Comparison of ENCODE assay signal across 8 cellular contexts in the genomic region with DNA sequence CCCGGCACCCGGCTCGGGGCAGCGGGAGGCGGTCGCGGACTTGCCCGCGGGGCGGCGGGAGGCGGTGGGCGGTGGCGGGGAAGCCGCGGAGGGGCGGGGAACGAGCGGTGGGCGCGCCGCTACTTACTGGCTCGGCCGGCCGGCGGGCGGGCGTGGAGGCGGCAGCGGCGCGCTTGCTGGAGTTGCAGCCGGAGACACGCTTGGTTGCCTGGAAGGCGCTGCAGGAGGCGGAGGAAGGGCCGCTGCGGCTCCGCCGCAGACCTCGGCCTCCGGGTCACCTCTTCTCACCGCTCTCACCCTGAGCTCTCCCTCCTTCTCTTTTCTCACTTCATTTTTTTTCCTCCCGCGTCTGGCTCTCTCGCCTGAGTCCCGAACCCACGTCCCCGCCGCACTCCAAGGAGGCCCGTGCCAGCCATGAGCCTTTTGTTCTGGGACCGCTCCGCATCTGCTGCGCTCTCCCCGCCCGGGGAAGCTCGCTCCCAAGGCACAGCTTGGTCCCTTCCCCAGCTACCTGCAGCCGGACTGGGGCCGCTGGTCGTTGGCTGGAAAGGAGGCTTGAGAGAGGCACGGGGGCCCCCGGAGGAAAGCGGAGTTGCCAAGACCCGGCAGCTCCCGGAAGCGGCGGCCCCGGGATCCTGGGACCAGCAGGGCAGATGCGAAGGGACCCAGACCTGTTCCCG. TPM values are rescaled to one million over a fixed set of nuclear protein-coding genes. Genes with fewer than 3 reads are reported as not detected.
A peak's percentile ranks its signal among the peaks of the same experiment; 100 is the strongest.
DNase-seq lines count a peak whose midpoint lies in the region; ATAC-seq, FAIRE-seq and TF ChIP-seq lines count a peak whose summit lies in the region.

No MANE protein-coding gene starts in this region.

- peak overlapping the region; percentile 88 for H3K4me3 ChIP-seq in neural progenitor cell

- peaks cover 98% of the 10 kb centered on the region for H3K27me3 ChIP-seq in neural progenitor cell

- no peak for TF ChIP-seq CTCF in D721Med (IDR thresholded peaks at IDR 0.05; ENCODE audit: insufficient read depth, missing control alignments)
- TF ChIP-seq CTCF in neural progenitor cell (IDR thresholded peaks at IDR 0.05), result no peak

- H3F3A ChIP-seq in neural progenitor cell (ENCODE audit: low read depth), result peaks cover 19% of the 10 kb centered on the region

- H3K4me1 ChIP-seq in neural progenitor cell, result peaks cover 39% of the 10 kb centered on the region

- DNase-seq in D721Med (ENCODE audit: insufficient read length, low spot score) (peak; percentile 39), NCI-H748 treated with DMSO at 0.1 percent for 48 hours (lab: John Stamatoyannopoulos, UW) (peak; percentile 54), neural progenitor cell (ENCODE audit: low spot score) (peak; percentile 87), NCI-H446 treated with DMSO at 0.1 percent for 48 hours (lab: John Stamatoyannopoulos, UW) (no peak), A172 (ENCODE audit: low spot score) (no peak)

- H3K27ac ChIP-seq in neural progenitor cell, result no peak overlapping the region

- no peaks in the 10 kb centered on the region for H3K36me3 ChIP-seq in neural progenitor cell

- H3K27ac Mint-ChIP-seq in dendritic cell treated with granulocyte-macrophage colony-stimulating factor and Interleukin-4, amounts not matched to agents 40 ng/mL and 50 ng/mL, for 4 days, result no peak overlapping the region
- H3K27ac Mint-ChIP-seq in neural progenitor cell, result peak overlapping the region; percentile 98

- no peaks in the 10 kb centered on the region for H3K36me3 Mint-ChIP-seq in dendritic cell treated with granulocyte-macrophage colony-stimulating factor and Interleukin-4, amounts not matched to agents 40 ng/mL and 50 ng/mL, for 4 days (ENCODE audit: low read depth)
- H3K36me3 Mint-ChIP-seq in neural progenitor cell, result peaks cover 2% of the 10 kb centered on the region

- no peaks in the 10 kb centered on the region for H3K9me3 Mint-ChIP-seq in dendritic cell treated with granulocyte-macrophage colony-stimulating factor and Interleukin-4, amounts not matched to agents 40 ng/mL and 50 ng/mL, for 4 days
- H3K9me3 Mint-ChIP-seq in neural progenitor cell, result peaks cover 10% of the 10 kb centered on the region

- intact Hi-C loops in dendritic cell treated with granulocyte-macrophage colony-stimulating factor and Interleukin-4, amounts not matched to agents 40 ng/mL and 50 ng/mL, for 4 days (cut with micrococcal nuclease), result no loop called here

- peaks cover 5% of the 10 kb centered on the region for H3K79me2 ChIP-seq in neural progenitor cell (ENCODE audit: low read depth)

- peak overlapping the region; percentile 99 for H3K4me2 ChIP-seq in neural progenitor cell

- peaks cover 6% of the 10 kb centered on the region for H3K4me1 Mint-ChIP-seq in dendritic cell treated with granulocyte-macrophage colony-stimulating factor and Interleukin-4, amounts not matched to agents 40 ng/mL and 50 ng/mL, for 4 days (ENCODE audit: low read depth)
- peaks cover 29% of the 10 kb centered on the region for H3K4me1 Mint-ChIP-seq in neural progenitor cell

- peak; percentile 96 for ATAC-seq in GM18907 (IDR thresholded peaks at IDR 0.05; ENCODE audit: unreplicated experiment)
- peak; percentile 84 for ATAC-seq in HG03039 (IDR thresholded peaks at IDR 0.05; ENCODE audit: unreplicated experiment)

- H3K27me3 Mint-ChIP-seq in dendritic cell treated with granulocyte-macrophage colony-stimulating factor and Interleukin-4, amounts not matched to agents 40 ng/mL and 50 ng/mL, for 4 days, result peaks cover 51% of the 10 kb centered on the region
- peaks cover 26% of the 10 kb centered on the region for H3K27me3 Mint-ChIP-seq in neural progenitor cell (ENCODE audit: insufficient read depth, low read depth)

- peak overlapping the region; percentile 64 for H3K4me3 Mint-ChIP-seq in dendritic cell treated with granulocyte-macrophage colony-stimulating factor and Interleukin-4, amounts not matched to agents 40 ng/mL and 50 ng/mL, for 4 days
- peak overlapping the region; percentile 94 for H3K4me3 Mint-ChIP-seq in neural progenitor cell

- FAIRE-seq in D721Med (lab: Jason Lieb, UNC), result no peak

- H3K9ac ChIP-seq in neural progenitor cell, result peak overlapping the region; percentile 50

- H4K20me1 ChIP-seq in neural progenitor cell (ENCODE audit: low read depth), result no peaks in the 10 kb centered on the region

- peak overlapping the region; percentile 96 for H2AFZ ChIP-seq in neural progenitor cell (replicated peaks)

- H3K9me3 ChIP-seq in neural progenitor cell (ENCODE audit: low read depth), result no peaks in the 10 kb centered on the region

RNA-seq across cellular contexts. Expression of gene KCNK10, which starts 0.6 kb away (rescaled TPM):
- 6.9 and 11.0 TPM in 2 replicates for total RNA-seq in neural progenitor cell (ENCODE audit: low replicate concordance)
- not detected in 2 replicates for total RNA-seq in A172 (2014; rRNA removed; shearing (Covaris generic))

Comparison
In these comparisons a context has a peak if more than half of its experiments do, and no peak if none do; other contexts are left out.
1. DNase-seq: peak in D721Med (single experiment), NCI-H748 treated with DMSO at 0.1 percent for 48 hours (single experiment) and neural progenitor cell (single experiment); none in NCI-H446 treated with DMSO at 0.1 percent for 48 hours (single experiment) and A172 (single experiment).